In genomic region chr10:47107226-47107625, GRCh38 we compare ENCODE assay signal across 22 cellular contexts.
"Had no signal": no experiment of that assay in that cellular context is flagged by ENCODE, and none has a peak within 500 bp of the region (broad histone marks: within the 10 kb centered on the region; RNA-seq: fewer than 3 reads in every experiment).

No MANE protein-coding gene starts in this region.

- H3K4me1 ChIP-seq: adrenal gland had no signal

- H3K9me3 Mint-ChIP-seq: activated CD4-positive, alpha-beta memory T cell treated with anti-CD3 and anti-CD28 coated beads, Interleukin-2, amount 10 ng/mL, durations not matched to agents 7 days and 5 days; activated naive CD4-positive, alpha-beta T cell treated with anti-CD3 and anti-CD28 coated beads, Interleukin-2, amount 10 ng/mL, durations not matched to agents 7 days and 5 days; activated naive CD8-positive, alpha-beta T cell treated with anti-CD3 and anti-CD28 coated beads for 36 hours; activated T-cell treated with anti-CD3 and anti-CD28 coated beads, Interleukin-2, amount 50 U/mL, for 72 hours; activated T-helper 2 cell treated with anti-CD3 and anti-CD28 coated beads, Interferon-gamma antibody, Interleukin-2, Interleukin-4, amounts not matched to agents 10 μg/mL and 5 μg/mL and 100 μg/mL, durations not matched to agents 14 hours and 24 hours and 36 hours had no signal

- H3K4me1 Mint-ChIP-seq: activated CD4-positive, alpha-beta memory T cell treated with anti-CD3 and anti-CD28 coated beads, Interleukin-2, amount 10 ng/mL, durations not matched to agents 7 days and 5 days had no signal

- H3K36me3 Mint-ChIP-seq: activated naive CD4-positive, alpha-beta T cell treated with anti-CD3 and anti-CD28 coated beads, Interleukin-2, amount 10 ng/mL, durations not matched to agents 7 days and 5 days had no signal

- H3K4me3 ChIP-seq: adrenal gland had no signal

- DNase-seq: activated CD4-positive, alpha-beta memory T cell treated with anti-CD3 and anti-CD28 coated beads, Interleukin-2, amount 10 ng/mL, durations not matched to agents 7 days and 5 days; activated CD4-positive, alpha-beta T cell treated with anti-CD3 and anti-CD28 coated beads for 36 hours; activated CD4-positive, alpha-beta T cell treated with anti-CD3 and anti-CD28 coated beads, Interleukin-2, amount 50 U/mL, for 1 hour; activated gamma-delta T cell treated with Interleukin-2 at 50 U/mL for 16 hours; activated naive CD4-positive, alpha-beta T cell treated with anti-CD3 and anti-CD28 coated beads, Interleukin-2, amount 10 ng/mL, durations not matched to agents 7 days and 5 days; activated naive CD8-positive, alpha-beta T cell treated with anti-CD3 and anti-CD28 coated beads for 36 hours; activated T-cell treated with anti-CD3 and anti-CD28 coated beads, Interleukin-2, amount 50 U/mL, for 72 hours; adrenal gland; anterior cingulate cortex; cerebellar nuclear complex; Karpas-422; NCI-H1105 treated with DMSO at 0.1 percent for 48 hours; NCI-H1436 treated with DMSO at 0.1 percent for 48 hours; NCI-H187; NCI-H2081; NCI-H2227 treated with DMSO at 0.1 percent for 48 hours; NCI-H526; NCI-H774; SK-N-SH; T-helper 1 cell; WERI-Rb-1 had no signal

- H3K27me3 Mint-ChIP-seq: activated CD4-positive, alpha-beta memory T cell treated with anti-CD3 and anti-CD28 coated beads, Interleukin-2, amount 10 ng/mL, durations not matched to agents 7 days and 5 days; activated CD4-positive, alpha-beta T cell treated with anti-CD3 and anti-CD28 coated beads for 36 hours; activated naive CD8-positive, alpha-beta T cell treated with anti-CD3 and anti-CD28 coated beads for 36 hours had no signal

- H3K36me3 ChIP-seq: adrenal gland, WERI-Rb-1 had no signal

- H3K27ac Mint-ChIP-seq: activated CD4-positive, alpha-beta memory T cell treated with anti-CD3 and anti-CD28 coated beads, Interleukin-2, amount 10 ng/mL, durations not matched to agents 7 days and 5 days; activated CD4-positive, alpha-beta T cell treated with anti-CD3 and anti-CD28 coated beads for 36 hours; activated naive CD4-positive, alpha-beta T cell treated with anti-CD3 and anti-CD28 coated beads, Interleukin-2, amount 10 ng/mL, durations not matched to agents 7 days and 5 days; activated naive CD8-positive, alpha-beta T cell treated with anti-CD3 and anti-CD28 coated beads for 36 hours; activated T-cell treated with anti-CD3 and anti-CD28 coated beads, Interleukin-2, amount 50 U/mL, for 72 hours; activated T-helper 2 cell treated with anti-CD3 and anti-CD28 coated beads, Interferon-gamma antibody, Interleukin-2, Interleukin-4, amounts not matched to agents 10 μg/mL and 5 μg/mL and 100 μg/mL, durations not matched to agents 14 hours and 24 hours and 36 hours had no signal

- H3K27me3 ChIP-seq: adrenal gland had no signal

- ATAC-seq: activated CD4-positive, alpha-beta T cell treated with anti-CD3 and anti-CD28 coated beads for 36 hours; activated T-cell treated with anti-CD3 and anti-CD28 coated beads, Interleukin-2, amount 50 U/mL, for 72 hours had no signal

- H3K4me3 Mint-ChIP-seq: activated CD4-positive, alpha-beta memory T cell treated with anti-CD3 and anti-CD28 coated beads, Interleukin-2, amount 10 ng/mL, durations not matched to agents 7 days and 5 days; activated CD4-positive, alpha-beta T cell treated with anti-CD3 and anti-CD28 coated beads for 36 hours; activated naive CD4-positive, alpha-beta T cell treated with anti-CD3 and anti-CD28 coated beads, Interleukin-2, amount 10 ng/mL, durations not matched to agents 7 days and 5 days; activated naive CD8-positive, alpha-beta T cell treated with anti-CD3 and anti-CD28 coated beads for 36 hours; activated T-cell treated with anti-CD3 and anti-CD28 coated beads, Interleukin-2, amount 50 U/mL, for 72 hours had no signal

- H3K9me3 ChIP-seq: adrenal gland, SK-N-SH had no signal

- H3K27ac ChIP-seq: adrenal gland, WERI-Rb-1 had no signal
